In genomic region chr9:105735366-105735765, GRCh38 we compare ENCODE assay signal across 2 cellular contexts.
TF ChIP-seq lines count a peak whose summit lies in the region.

No MANE protein-coding gene starts in this region.

TF ChIP-seq in HEK293, 187 proteins besides CTCF, POLR2A, EP300 and RAD21 (continued from another document and continues in another):
- no peak for TF ChIP-seq ZNF280D (tag by site-specific recombination; IDR thresholded peaks at IDR 0.05)
- TF ChIP-seq, protein P1, sequence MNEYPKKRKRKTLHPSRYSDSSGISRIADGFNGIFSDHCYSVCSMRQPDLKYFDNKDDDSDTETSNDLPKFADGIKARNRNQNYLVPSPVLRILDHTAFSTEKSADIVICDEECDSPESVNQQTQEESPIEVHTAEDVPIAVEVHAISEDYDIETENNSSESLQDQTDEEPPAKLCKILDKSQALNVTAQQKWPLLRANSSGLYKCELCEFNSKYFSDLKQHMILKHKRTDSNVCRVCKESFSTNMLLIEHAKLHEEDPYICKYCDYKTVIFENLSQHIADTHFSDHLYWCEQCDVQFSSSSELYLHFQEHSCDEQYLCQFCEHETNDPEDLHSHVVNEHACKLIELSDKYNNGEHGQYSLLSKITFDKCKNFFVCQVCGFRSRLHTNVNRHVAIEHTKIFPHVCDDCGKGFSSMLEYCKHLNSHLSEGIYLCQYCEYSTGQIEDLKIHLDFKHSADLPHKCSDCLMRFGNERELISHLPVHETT (tag by site-specific recombination; IDR thresholded peaks at IDR 0.05) = no peak
- TF ChIP-seq ZEB2 (tag by site-specific recombination; IDR thresholded peaks at IDR 0.05) = no peak
- TF ChIP-seq ZNF184 (tag by site-specific recombination; IDR thresholded peaks at IDR 0.05) = 0 out of 2 replicates have a peak, but pooled peaks have one; percentile 31
- TF ChIP-seq SCRT2 (tag by site-specific recombination; IDR thresholded peaks at IDR 0.05) = no peak
- no peak for TF ChIP-seq SP7 (tag by site-specific recombination; IDR thresholded peaks at IDR 0.05)
- TF ChIP-seq, protein P2, sequence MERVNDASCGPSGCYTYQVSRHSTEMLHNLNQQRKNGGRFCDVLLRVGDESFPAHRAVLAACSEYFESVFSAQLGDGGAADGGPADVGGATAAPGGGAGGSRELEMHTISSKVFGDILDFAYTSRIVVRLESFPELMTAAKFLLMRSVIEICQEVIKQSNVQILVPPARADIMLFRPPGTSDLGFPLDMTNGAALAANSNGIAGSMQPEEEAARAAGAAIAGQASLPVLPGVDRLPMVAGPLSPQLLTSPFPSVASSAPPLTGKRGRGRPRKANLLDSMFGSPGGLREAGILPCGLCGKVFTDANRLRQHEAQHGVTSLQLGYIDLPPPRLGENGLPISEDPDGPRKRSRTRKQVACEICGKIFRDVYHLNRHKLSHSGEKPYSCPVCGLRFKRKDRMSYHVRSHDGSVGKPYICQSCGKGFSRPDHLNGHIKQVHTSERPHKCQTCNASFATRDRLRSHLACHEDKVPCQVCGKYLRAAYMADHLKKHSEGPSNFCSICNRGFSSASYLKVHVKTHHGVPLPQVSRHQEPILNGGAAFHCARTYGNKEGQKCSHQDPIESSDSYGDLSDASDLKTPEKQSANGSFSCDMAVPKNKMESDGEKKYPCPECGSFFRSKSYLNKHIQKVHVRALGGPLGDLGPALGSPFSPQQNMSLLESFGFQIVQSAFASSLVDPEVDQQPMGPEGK (tag by site-specific recombination; IDR thresholded peaks at IDR 0.05) = no peak
- TF ChIP-seq ZNF549 (tag by site-specific recombination; IDR thresholded peaks at IDR 0.05) = 0 out of 2 replicates have a peak, but pooled peaks have one; percentile 37
- no peak for TF ChIP-seq SALL2 (tag by site-specific recombination; IDR thresholded peaks at IDR 0.05; ENCODE audit: borderline replicate concordance)
- peak; percentile 86; the same call in 1 of the 2 replicates for TF ChIP-seq ZNF626 (tag by site-specific recombination; IDR thresholded peaks at IDR 0.05)
- TF ChIP-seq ZNF175 (tag by site-specific recombination; IDR thresholded peaks at IDR 0.05) = no peak
- TF ChIP-seq, protein P3, sequence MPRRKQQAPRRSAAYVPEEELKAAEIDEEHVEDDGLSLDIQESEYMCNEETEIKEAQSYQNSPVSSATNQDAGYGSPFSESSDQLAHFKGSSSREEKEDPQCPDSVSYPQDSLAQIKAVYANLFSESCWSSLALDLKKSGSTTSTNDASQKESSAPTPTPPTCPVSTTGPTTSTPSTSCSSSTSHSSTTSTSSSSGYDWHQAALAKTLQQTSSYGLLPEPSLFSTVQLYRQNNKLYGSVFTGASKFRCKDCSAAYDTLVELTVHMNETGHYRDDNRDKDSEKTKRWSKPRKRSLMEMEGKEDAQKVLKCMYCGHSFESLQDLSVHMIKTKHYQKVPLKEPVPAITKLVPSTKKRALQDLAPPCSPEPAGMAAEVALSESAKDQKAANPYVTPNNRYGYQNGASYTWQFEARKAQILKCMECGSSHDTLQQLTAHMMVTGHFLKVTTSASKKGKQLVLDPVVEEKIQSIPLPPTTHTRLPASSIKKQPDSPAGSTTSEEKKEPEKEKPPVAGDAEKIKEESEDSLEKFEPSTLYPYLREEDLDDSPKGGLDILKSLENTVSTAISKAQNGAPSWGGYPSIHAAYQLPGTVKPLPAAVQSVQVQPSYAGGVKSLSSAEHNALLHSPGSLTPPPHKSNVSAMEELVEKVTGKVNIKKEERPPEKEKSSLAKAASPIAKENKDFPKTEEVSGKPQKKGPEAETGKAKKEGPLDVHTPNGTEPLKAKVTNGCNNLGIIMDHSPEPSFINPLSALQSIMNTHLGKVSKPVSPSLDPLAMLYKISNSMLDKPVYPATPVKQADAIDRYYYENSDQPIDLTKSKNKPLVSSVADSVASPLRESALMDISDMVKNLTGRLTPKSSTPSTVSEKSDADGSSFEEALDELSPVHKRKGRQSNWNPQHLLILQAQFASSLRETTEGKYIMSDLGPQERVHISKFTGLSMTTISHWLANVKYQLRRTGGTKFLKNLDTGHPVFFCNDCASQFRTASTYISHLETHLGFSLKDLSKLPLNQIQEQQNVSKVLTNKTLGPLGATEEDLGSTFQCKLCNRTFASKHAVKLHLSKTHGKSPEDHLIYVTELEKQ (tag by site-specific recombination; IDR thresholded peaks at IDR 0.05; ENCODE audit: borderline replicate concordance) = no peak
- TF ChIP-seq, protein P4, sequence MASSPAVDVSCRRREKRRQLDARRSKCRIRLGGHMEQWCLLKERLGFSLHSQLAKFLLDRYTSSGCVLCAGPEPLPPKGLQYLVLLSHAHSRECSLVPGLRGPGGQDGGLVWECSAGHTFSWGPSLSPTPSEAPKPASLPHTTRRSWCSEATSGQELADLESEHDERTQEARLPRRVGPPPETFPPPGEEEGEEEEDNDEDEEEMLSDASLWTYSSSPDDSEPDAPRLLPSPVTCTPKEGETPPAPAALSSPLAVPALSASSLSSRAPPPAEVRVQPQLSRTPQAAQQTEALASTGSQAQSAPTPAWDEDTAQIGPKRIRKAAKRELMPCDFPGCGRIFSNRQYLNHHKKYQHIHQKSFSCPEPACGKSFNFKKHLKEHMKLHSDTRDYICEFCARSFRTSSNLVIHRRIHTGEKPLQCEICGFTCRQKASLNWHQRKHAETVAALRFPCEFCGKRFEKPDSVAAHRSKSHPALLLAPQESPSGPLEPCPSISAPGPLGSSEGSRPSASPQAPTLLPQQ (tag by site-specific recombination; IDR thresholded peaks at IDR 0.05) = no peak
- no peak for TF ChIP-seq ZNF341 (tag by site-specific recombination; IDR thresholded peaks at IDR 0.05; ENCODE audit: low read depth)

TF ChIP-seq in GM12878, 131 proteins besides CTCF, POLR2A, EP300 and RAD21:
- TF ChIP-seq, protein P5, sequence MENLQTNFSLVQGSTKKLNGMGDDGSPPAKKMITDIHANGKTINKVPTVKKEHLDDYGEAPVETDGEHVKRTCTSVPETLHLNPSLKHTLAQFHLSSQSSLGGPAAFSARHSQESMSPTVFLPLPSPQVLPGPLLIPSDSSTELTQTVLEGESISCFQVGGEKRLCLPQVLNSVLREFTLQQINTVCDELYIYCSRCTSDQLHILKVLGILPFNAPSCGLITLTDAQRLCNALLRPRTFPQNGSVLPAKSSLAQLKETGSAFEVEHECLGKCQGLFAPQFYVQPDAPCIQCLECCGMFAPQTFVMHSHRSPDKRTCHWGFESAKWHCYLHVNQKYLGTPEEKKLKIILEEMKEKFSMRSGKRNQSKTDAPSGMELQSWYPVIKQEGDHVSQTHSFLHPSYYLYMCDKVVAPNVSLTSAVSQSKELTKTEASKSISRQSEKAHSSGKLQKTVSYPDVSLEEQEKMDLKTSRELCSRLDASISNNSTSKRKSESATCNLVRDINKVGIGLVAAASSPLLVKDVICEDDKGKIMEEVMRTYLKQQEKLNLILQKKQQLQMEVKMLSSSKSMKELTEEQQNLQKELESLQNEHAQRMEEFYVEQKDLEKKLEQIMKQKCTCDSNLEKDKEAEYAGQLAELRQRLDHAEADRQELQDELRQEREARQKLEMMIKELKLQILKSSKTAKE (IDR thresholded peaks at IDR 0.05; ENCODE audit: low read depth, poor library complexity, severe bottlenecking) = peak; percentile 46
- TF ChIP-seq CBX5 (IDR thresholded peaks at IDR 0.05; ENCODE audit: low read depth) = peak; percentile 96
- no peak for TF ChIP-seq ESRRA (IDR thresholded peaks at IDR 0.05; ENCODE audit: low read length)
- no peak for TF ChIP-seq POU2F2 (IDR thresholded peaks at IDR 0.05; ENCODE audit: borderline replicate concordance, low read depth, low read length)
- TF ChIP-seq, protein P6, sequence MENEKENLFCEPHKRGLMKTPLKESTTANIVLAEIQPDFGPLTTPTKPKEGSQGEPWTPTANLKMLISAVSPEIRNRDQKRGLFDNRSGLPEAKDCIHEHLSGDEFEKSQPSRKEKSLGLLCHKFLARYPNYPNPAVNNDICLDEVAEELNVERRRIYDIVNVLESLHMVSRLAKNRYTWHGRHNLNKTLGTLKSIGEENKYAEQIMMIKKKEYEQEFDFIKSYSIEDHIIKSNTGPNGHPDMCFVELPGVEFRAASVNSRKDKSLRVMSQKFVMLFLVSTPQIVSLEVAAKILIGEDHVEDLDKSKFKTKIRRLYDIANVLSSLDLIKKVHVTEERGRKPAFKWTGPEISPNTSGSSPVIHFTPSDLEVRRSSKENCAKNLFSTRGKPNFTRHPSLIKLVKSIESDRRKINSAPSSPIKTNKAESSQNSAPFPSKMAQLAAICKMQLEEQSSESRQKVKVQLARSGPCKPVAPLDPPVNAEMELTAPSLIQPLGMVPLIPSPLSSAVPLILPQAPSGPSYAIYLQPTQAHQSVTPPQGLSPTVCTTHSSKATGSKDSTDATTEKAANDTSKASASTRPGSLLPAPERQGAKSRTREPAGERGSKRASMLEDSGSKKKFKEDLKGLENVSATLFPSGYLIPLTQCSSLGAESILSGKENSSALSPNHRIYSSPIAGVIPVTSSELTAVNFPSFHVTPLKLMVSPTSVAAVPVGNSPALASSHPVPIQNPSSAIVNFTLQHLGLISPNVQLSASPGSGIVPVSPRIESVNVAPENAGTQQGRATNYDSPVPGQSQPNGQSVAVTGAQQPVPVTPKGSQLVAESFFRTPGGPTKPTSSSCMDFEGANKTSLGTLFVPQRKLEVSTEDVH (IDR thresholded peaks at IDR 0.05; ENCODE audit: low read depth, partially characterized antibody) = no peak
- no peak for TF ChIP-seq BRCA1 (IDR thresholded peaks at IDR 0.05; ENCODE audit: low read depth, low read length)
- no peak for TF ChIP-seq BHLHE40 (IDR thresholded peaks at IDR 0.05; ENCODE audit: borderline replicate concordance in 1 of 2, low read depth in 2 of 2, low read length in 1 of 2)
